ENCODE assay signal across 15 cellular contexts in the genomic region with DNA sequence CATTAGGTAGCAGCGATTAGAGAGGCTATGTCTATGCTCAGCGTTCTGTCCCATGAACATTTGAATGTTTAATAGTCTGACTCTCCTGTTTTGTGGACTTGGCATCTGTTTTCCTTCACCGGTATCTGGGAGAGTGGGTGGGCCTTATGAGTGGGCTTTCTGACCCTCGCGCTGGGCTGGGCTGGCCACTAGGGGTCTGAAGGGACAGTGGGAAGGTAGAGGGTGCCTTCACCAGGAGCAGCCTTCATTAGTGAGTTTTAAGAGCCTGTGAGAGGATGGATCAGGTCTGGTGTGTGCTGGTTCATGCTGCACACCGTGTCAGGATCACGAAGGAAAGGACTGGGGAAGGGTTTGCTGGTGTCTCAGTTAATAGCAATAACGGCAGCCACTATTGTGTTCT. TPM values are rescaled to one million over a fixed set of nuclear protein-coding genes. Genes with fewer than 3 reads are reported as not detected.
DNase-seq lines count a peak whose midpoint lies in the region; TF ChIP-seq lines count a peak whose summit lies in the region.
"Had no signal": no experiment of that assay in that cellular context is flagged by ENCODE, and none has a peak within 500 bp of the region (broad histone marks: within the 10 kb centered on the region; RNA-seq: fewer than 3 reads in every experiment).

No MANE protein-coding gene starts in this region.

- H4K8ac ChIP-seq in mesendoderm (ENCODE audit: low read depth, low read length): no peak overlapping the region

- peaks cover 7% of the 10 kb centered on the region for H3K27me3 Mint-ChIP-seq in activated naive CD4-positive, alpha-beta T cell treated with anti-CD3 and anti-CD28 coated beads, Interleukin-2, amount 10 ng/mL, durations not matched to agents 7 days and 5 days
- H3K27me3 Mint-ChIP-seq: dendritic cell treated with granulocyte-macrophage colony-stimulating factor and Interleukin-4, amounts not matched to agents 40 ng/mL and 50 ng/mL, for 4 days; stimulated activated naive CD8-positive, alpha-beta T cell treated with anti-CD3 and anti-CD28 coated beads, Interleukin-15, Interleukin-2, amounts not matched to agents 100 ng/mL and 50 ng/mL, for 24 hours had no signal

- H3K4me1 ChIP-seq in mesendoderm (ENCODE audit: control insufficient read depth, low read depth, low read length): peaks cover 2% of the 10 kb centered on the region

- no peak overlapping the region for H3K27ac ChIP-seq in mesendoderm (ENCODE audit: low read depth, low read length)

- no peak overlapping the region for H3K9ac ChIP-seq in mesendoderm (ENCODE audit: low read length)

- no CpG with 5 or more reads among the region's 8 CpGs for WGBS in mesendoderm (ENCODE audit: extremely low coverage, insufficient coverage, low lambda C conversion rate)

- H3K4me3 Mint-ChIP-seq in activated naive CD4-positive, alpha-beta T cell treated with anti-CD3 and anti-CD28 coated beads, Interleukin-2, amount 10 ng/mL, durations not matched to agents 7 days and 5 days: no peak overlapping the region
- H3K4me3 Mint-ChIP-seq: CD8-positive, alpha-beta T cell; dendritic cell treated with granulocyte-macrophage colony-stimulating factor and Interleukin-4, amounts not matched to agents 40 ng/mL and 50 ng/mL, for 4 days; stimulated activated naive CD8-positive, alpha-beta T cell treated with anti-CD3 and anti-CD28 coated beads, Interleukin-15, Interleukin-2, amounts not matched to agents 100 ng/mL and 50 ng/mL, for 24 hours had no signal

- no peaks in the 10 kb centered on the region for H3K79me2 ChIP-seq in mesendoderm (ENCODE audit: control insufficient read depth, insufficient read depth, low read length)

- H2BK120ac ChIP-seq in mesendoderm (ENCODE audit: low read depth, low read length): no peak overlapping the region

- CTCF ChIA-PET in activated naive CD4-positive, alpha-beta T cell treated with anti-CD3 and anti-CD28 coated beads, Interleukin-2, amount 10 ng/mL, durations not matched to agents 7 days and 5 days (lab: Charles Lee): no interaction called here

- H3K36me3 ChIP-seq in H7 (replicated peaks; ENCODE audit: control insufficient read depth, insufficient read depth, low read length): no peaks in the 10 kb centered on the region
- no peaks in the 10 kb centered on the region for H3K36me3 ChIP-seq in mesendoderm (ENCODE audit: control insufficient read depth, insufficient read depth, low read length)

- no peak overlapping the region for H3K4me2 ChIP-seq in mesendoderm (ENCODE audit: low read length)

- peak overlapping the region; percentile 12 for H3K56ac ChIP-seq in mesendoderm (ENCODE audit: low read length)

- TF ChIP-seq CTCF in astrocyte of the spinal cord (IDR thresholded peaks at IDR 0.05; ENCODE audit: low read depth, low read length) (peak; percentile 25), GM13976 (IDR thresholded peaks at IDR 0.05; ENCODE audit: borderline replicate concordance, control extremely low read depth, extremely low read depth, insufficient read depth, missing control alignments) (no peak)

- H2BK5ac ChIP-seq in mesendoderm (ENCODE audit: low read length): peak overlapping the region; percentile 5

- DNase-seq in ELF-1 (ENCODE audit: low read depth, low spot score): peak; percentile 45
- DNase-seq in H7: peak; percentile 37
- DNase-seq in astrocyte of the spinal cord (ENCODE audit: low read depth, low spot score): no peak
- DNase-seq in mesendoderm: peak; percentile 51
- no peak for DNase-seq in germinal center (ENCODE audit: low spot score)
- DNase-seq in activated naive CD4-positive, alpha-beta T cell treated with anti-CD3 and anti-CD28 coated beads, Interleukin-2, amount 10 ng/mL, durations not matched to agents 7 days and 5 days: no peak
- no peak for DNase-seq in NCI-H345 (lab: John Stamatoyannopoulos, UW)
- no peak for DNase-seq in GM13976 (ENCODE audit: low spot score)
- DNase-seq: activated CD4-positive, alpha-beta T cell treated with anti-CD3 and anti-CD28 coated beads, Interleukin-2, amount 50 U/mL, for 4 hours; CD8-positive, alpha-beta T cell; KG1; mammary epithelial cell; NCI-H1436 treated with DMSO at 0.1 percent for 48 hours had no signal

- H3K18ac ChIP-seq in mesendoderm (ENCODE audit: low read length): no peak overlapping the region

- no peaks in the 10 kb centered on the region for H3K36me3 Mint-ChIP-seq in activated naive CD4-positive, alpha-beta T cell treated with anti-CD3 and anti-CD28 coated beads, Interleukin-2, amount 10 ng/mL, durations not matched to agents 7 days and 5 days
- H3K36me3 Mint-ChIP-seq: CD8-positive, alpha-beta T cell had no signal

- no peak overlapping the region for H4K5ac ChIP-seq in mesendoderm (ENCODE audit: low read length)

- H3K27ac Mint-ChIP-seq in activated naive CD4-positive, alpha-beta T cell treated with anti-CD3 and anti-CD28 coated beads, Interleukin-2, amount 10 ng/mL, durations not matched to agents 7 days and 5 days: no peak overlapping the region
- H3K27ac Mint-ChIP-seq: CD8-positive, alpha-beta T cell; dendritic cell treated with granulocyte-macrophage colony-stimulating factor and Interleukin-4, amounts not matched to agents 40 ng/mL and 50 ng/mL, for 4 days; stimulated activated naive CD8-positive, alpha-beta T cell treated with anti-CD3 and anti-CD28 coated beads, Interleukin-15, Interleukin-2, amounts not matched to agents 100 ng/mL and 50 ng/mL, for 24 hours had no signal

- no peak overlapping the region for H3K23ac ChIP-seq in mesendoderm (ENCODE audit: low read length)

- in situ Hi-C loops in astrocyte of the spinal cord (cut with HindIII; ENCODE audit: low sequenced_read_pairs): no loop called here
- in situ Hi-C loops in GM13976 (cut with MboI; ENCODE audit: low sequenced_read_pairs, unreplicated experiment): no loop called here

- H2AK5ac ChIP-seq in mesendoderm (ENCODE audit: low read length): no peak overlapping the region

- no peaks in the 10 kb centered on the region for H3K4me1 Mint-ChIP-seq in activated naive CD4-positive, alpha-beta T cell treated with anti-CD3 and anti-CD28 coated beads, Interleukin-2, amount 10 ng/mL, durations not matched to agents 7 days and 5 days

- no peaks in the 10 kb centered on the region for H3K79me1 ChIP-seq in mesendoderm (ENCODE audit: low read length)

- H2BK15ac ChIP-seq in mesendoderm (replicated peaks; ENCODE audit: low read depth): no peak overlapping the region

- no peak overlapping the region for H3K4me3 ChIP-seq in H7 (ENCODE audit: insufficient read depth, low read depth, low read length)
- no peak overlapping the region for H3K4me3 ChIP-seq in astrocyte of the spinal cord (ENCODE audit: low read depth, low read length)
- no peak overlapping the region for H3K4me3 ChIP-seq in mesendoderm (ENCODE audit: low read length)

- H3K9me3 Mint-ChIP-seq in activated naive CD4-positive, alpha-beta T cell treated with anti-CD3 and anti-CD28 coated beads, Interleukin-2, amount 10 ng/mL, durations not matched to agents 7 days and 5 days: no peaks in the 10 kb centered on the region
- H3K9me3 Mint-ChIP-seq: CD8-positive, alpha-beta T cell; dendritic cell treated with granulocyte-macrophage colony-stimulating factor and Interleukin-4, amounts not matched to agents 40 ng/mL and 50 ng/mL, for 4 days; stimulated activated naive CD8-positive, alpha-beta T cell treated with anti-CD3 and anti-CD28 coated beads, Interleukin-15, Interleukin-2, amounts not matched to agents 100 ng/mL and 50 ng/mL, for 24 hours had no signal

- no peak overlapping the region for H3K4ac ChIP-seq in mesendoderm (ENCODE audit: low read depth, low read length)

- H3K27me3 ChIP-seq in H7 (ENCODE audit: control insufficient read depth, insufficient read depth, low read length): no peaks in the 10 kb centered on the region
- H3K27me3 ChIP-seq in mesendoderm (ENCODE audit: insufficient read depth, low read length, poor library complexity): no peaks in the 10 kb centered on the region

RNA-seq across cellular contexts. Expression of gene DCLRE1A, which starts 33.4 kb away (rescaled TPM):
- total RNA-seq in H7 (2014; rRNA removed; shearing (Covaris generic)): 14.7 and 17.6 TPM in 2 replicates
- polyA plus RNA-seq in mesendoderm (2013, experiment 1 of 2): 6.8 TPM
- polyA plus RNA-seq in mesendoderm (2013, experiment 2 of 2): 6.6 TPM

RNA-seq across cellular contexts. Expression of gene NHLRC2, which starts 34.0 kb away (rescaled TPM):
- 8.1 and 11.3 TPM in 2 replicates for total RNA-seq in H7 (2014; rRNA removed; shearing (Covaris generic))
- polyA plus RNA-seq in mesendoderm (2013, experiment 1 of 2): 6.8 TPM
- 6.9 TPM for polyA plus RNA-seq in mesendoderm (2013, experiment 2 of 2)

Comparison
In these comparisons a context has a peak if more than half of its experiments do, and no peak if none do; other contexts are left out.
1. DNase-seq: peak in ELF-1 (single experiment), H7 (single experiment) and mesendoderm (single experiment); none in astrocyte of the spinal cord (single experiment), germinal center (single experiment), activated naive CD4-positive, alpha-beta T cell treated with anti-CD3 and anti-CD28 coated beads, Interleukin-2, amount 10 ng/mL, durations not matched to agents 7 days and 5 days (single experiment), NCI-H345 (single experiment) and GM13976 (single experiment).